ENCODE assay signal across 6 cellular contexts in the genomic region with DNA sequence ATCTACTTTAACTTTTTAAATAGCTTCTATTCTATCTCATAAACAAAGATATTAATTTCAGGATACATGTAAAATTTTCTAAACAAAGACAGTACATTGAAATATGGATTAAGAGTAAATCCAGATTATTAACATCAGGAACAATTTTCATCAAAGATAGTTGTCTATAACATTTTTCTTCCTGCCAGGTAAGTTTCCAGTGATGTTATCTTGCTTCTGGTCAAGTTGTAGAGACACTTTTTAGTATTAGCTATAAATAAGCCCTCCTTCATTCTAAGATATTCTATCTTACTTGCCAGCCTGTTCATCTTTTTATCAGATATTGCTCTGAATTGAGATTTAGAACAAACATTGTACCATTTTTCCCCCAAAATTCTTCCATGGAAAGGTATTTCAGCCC.
"Had no signal": no experiment of that assay in that cellular context is flagged by ENCODE, and none has a peak within 500 bp of the region (broad histone marks: within the 10 kb centered on the region; RNA-seq: fewer than 3 reads in every experiment).

No MANE protein-coding gene starts in this region.

- ATAC-seq: HepG2, K562 had no signal

- DNase-seq: IMR-90, KBM-7, KG1 had no signal

- FAIRE-seq: HepG2, HTR-8/SVneo, K562 had no signal
